2 cellular contexts compared by ENCODE assay signal in genomic region chr1:988061-988460, GRCh38. TPM values are rescaled to one million over a fixed set of nuclear protein-coding genes. Genes with fewer than 3 reads are reported as not detected.
"Had no signal": no experiment of that assay in that cellular context is flagged by ENCODE, and none has a peak within 500 bp of the region (broad histone marks: within the 10 kb centered on the region; RNA-seq: fewer than 3 reads in every experiment).

No MANE protein-coding gene starts in this region.

RNA-seq across cellular contexts. Expression of gene PERM1, which starts 6.2 kb away (rescaled TPM):
- total RNA-seq: vagina had no signal

RNA-seq across cellular contexts. Expression of gene PLEKHN1, which starts 21.8 kb away (rescaled TPM):
- total RNA-seq: temporal lobe had no signal
